In genomic region chr20:47380481-47380880, GRCh38 we compare ENCODE assay signal across 1 cellular context.
TF ChIP-seq lines count a peak whose summit lies in the region.

No MANE protein-coding gene starts in this region.

TF ChIP-seq in HepG2, 621 proteins besides CTCF, POLR2A, EP300 and RAD21 (continued from another document and continues in another):
- no peak for TF ChIP-seq HNF1A (IDR thresholded peaks at IDR 0.05; ENCODE audit: low read depth)
- TF ChIP-seq HNF1A (CRISPR knock-in tag; IDR thresholded peaks at IDR 0.05; ENCODE audit: borderline replicate concordance), result no peak
- TF ChIP-seq ZNF451 (CRISPR knock-in tag; IDR thresholded peaks at IDR 0.05), result no peak
- TF ChIP-seq SATB2 (CRISPR knock-in tag; IDR thresholded peaks at IDR 0.05), result no peak
- TF ChIP-seq THAP11 (CRISPR knock-in tag; IDR thresholded peaks at IDR 0.05), result 0 out of 2 replicates have a peak, but pooled peaks have one; percentile 18
- no peak for TF ChIP-seq KAT7 (CRISPR knock-in tag; IDR thresholded peaks at IDR 0.05; ENCODE audit: borderline replicate concordance)
- TF ChIP-seq HOXA9 (CRISPR knock-in tag; IDR thresholded peaks at IDR 0.05; ENCODE audit: borderline replicate concordance), result no peak
- 0 out of 2 replicates have a peak, but pooled peaks have one; percentile 41 for TF ChIP-seq ZSCAN9 (CRISPR knock-in tag; IDR thresholded peaks at IDR 0.05; ENCODE audit: borderline replicate concordance)
- TF ChIP-seq MTA1 (CRISPR knock-in tag; IDR thresholded peaks at IDR 0.05; ENCODE audit: borderline replicate concordance), result no peak
- TF ChIP-seq ZNF564 (CRISPR knock-in tag; IDR thresholded peaks at IDR 0.05), result no peak
- no peak for TF ChIP-seq ZC3H13 (CRISPR knock-in tag; IDR thresholded peaks at IDR 0.05)
- no peak for TF ChIP-seq SP2 (CRISPR knock-in tag; IDR thresholded peaks at IDR 0.05)
- no peak for TF ChIP-seq RARG (CRISPR knock-in tag; IDR thresholded peaks at IDR 0.05; ENCODE audit: low read depth)
- TF ChIP-seq AHDC1 (CRISPR knock-in tag; IDR thresholded peaks at IDR 0.05; ENCODE audit: borderline replicate concordance), result no peak
- no peak for TF ChIP-seq MAX (IDR thresholded peaks at IDR 0.05)
- TF ChIP-seq MYC (CRISPR knock-in tag; IDR thresholded peaks at IDR 0.05; ENCODE audit: borderline replicate concordance), result no peak
- no peak for TF ChIP-seq ZFP1 (CRISPR knock-in tag; IDR thresholded peaks at IDR 0.05)
- no peak for TF ChIP-seq JDP2 (CRISPR knock-in tag; IDR thresholded peaks at IDR 0.05; ENCODE audit: borderline replicate concordance)
- no peak for TF ChIP-seq ZNF781 (CRISPR knock-in tag; IDR thresholded peaks at IDR 0.05; ENCODE audit: borderline replicate concordance, not compliant biosample characterization)
- no peak for TF ChIP-seq CHCHD3 (CRISPR knock-in tag; IDR thresholded peaks at IDR 0.05)
- no peak for TF ChIP-seq NFRKB (IDR thresholded peaks at IDR 0.05)
- no peak for TF ChIP-seq ZNF549 (CRISPR knock-in tag; IDR thresholded peaks at IDR 0.05)
- no peak for TF ChIP-seq BCLAF1 (IDR thresholded peaks at IDR 0.05)
- TF ChIP-seq ESRRA (CRISPR knock-in tag; IDR thresholded peaks at IDR 0.05; ENCODE audit: low read depth), result no peak
- TF ChIP-seq ZNF460 (CRISPR knock-in tag; IDR thresholded peaks at IDR 0.05; ENCODE audit: borderline replicate concordance), result no peak
- no peak for TF ChIP-seq IKZF1 (IDR thresholded peaks at IDR 0.05)
- no peak for TF ChIP-seq EHMT2 (IDR thresholded peaks at IDR 0.05; ENCODE audit: borderline replicate concordance, low read depth, low read length)
- TF ChIP-seq ZNF570 (CRISPR knock-in tag; IDR thresholded peaks at IDR 0.05; ENCODE audit: borderline replicate concordance), result no peak
- peak; percentile 27; the same call in 1 of the 2 replicates for TF ChIP-seq MTERF4 (CRISPR knock-in tag; IDR thresholded peaks at IDR 0.05)
- no peak for TF ChIP-seq MEIS1 (CRISPR knock-in tag; IDR thresholded peaks at IDR 0.05; ENCODE audit: borderline replicate concordance)
- no peak for TF ChIP-seq ZNF749 (CRISPR knock-in tag; IDR thresholded peaks at IDR 0.05; ENCODE audit: borderline replicate concordance)
- TF ChIP-seq TP53 (CRISPR knock-in tag; conservative IDR thresholded peaks at IDR 0.05), result no peak
- TF ChIP-seq PHB2 (IDR thresholded peaks at IDR 0.05; ENCODE audit: partially characterized antibody), result no peak
- TF ChIP-seq MED13 (CRISPR knock-in tag; IDR thresholded peaks at IDR 0.05), result no peak
- no peak for TF ChIP-seq ELF1 (CRISPR knock-in tag; IDR thresholded peaks at IDR 0.05)
- TF ChIP-seq FOSL2 (CRISPR knock-in tag; IDR thresholded peaks at IDR 0.05), result no peak
- TF ChIP-seq ZNF792 (CRISPR knock-in tag; IDR thresholded peaks at IDR 0.05), result no peak
- no peak for TF ChIP-seq ADNP (CRISPR knock-in tag; IDR thresholded peaks at IDR 0.05)
- TF ChIP-seq KDM2A (CRISPR knock-in tag; IDR thresholded peaks at IDR 0.05; ENCODE audit: borderline replicate concordance, low read depth), result no peak
- no peak; the same call in 1 of the 2 replicates for TF ChIP-seq HNF1B (CRISPR knock-in tag; IDR thresholded peaks at IDR 0.05)
- 0 out of 2 replicates have a peak, but pooled peaks have one; percentile 23 for TF ChIP-seq KDM4B (CRISPR knock-in tag; IDR thresholded peaks at IDR 0.05)
- no peak for TF ChIP-seq ZNF563 (CRISPR knock-in tag; IDR thresholded peaks at IDR 0.05)
- no peak for TF ChIP-seq GPN1 (CRISPR knock-in tag; IDR thresholded peaks at IDR 0.05; ENCODE audit: borderline replicate concordance)
- TF ChIP-seq ZNF768 (CRISPR knock-in tag; IDR thresholded peaks at IDR 0.05), result no peak
- TF ChIP-seq ZBTB7A (CRISPR knock-in tag; IDR thresholded peaks at IDR 0.05), result no peak
- no peak for TF ChIP-seq ZNF24 (IDR thresholded peaks at IDR 0.05)
- TF ChIP-seq ARID4A (CRISPR knock-in tag; IDR thresholded peaks at IDR 0.05; ENCODE audit: borderline replicate concordance), result no peak
- TF ChIP-seq CREB1 (IDR thresholded peaks at IDR 0.05), result no peak
- TF ChIP-seq CREB1 (CRISPR knock-in tag; IDR thresholded peaks at IDR 0.05), result no peak
